ENCODE assay signal across 8 cellular contexts in the genomic region with DNA sequence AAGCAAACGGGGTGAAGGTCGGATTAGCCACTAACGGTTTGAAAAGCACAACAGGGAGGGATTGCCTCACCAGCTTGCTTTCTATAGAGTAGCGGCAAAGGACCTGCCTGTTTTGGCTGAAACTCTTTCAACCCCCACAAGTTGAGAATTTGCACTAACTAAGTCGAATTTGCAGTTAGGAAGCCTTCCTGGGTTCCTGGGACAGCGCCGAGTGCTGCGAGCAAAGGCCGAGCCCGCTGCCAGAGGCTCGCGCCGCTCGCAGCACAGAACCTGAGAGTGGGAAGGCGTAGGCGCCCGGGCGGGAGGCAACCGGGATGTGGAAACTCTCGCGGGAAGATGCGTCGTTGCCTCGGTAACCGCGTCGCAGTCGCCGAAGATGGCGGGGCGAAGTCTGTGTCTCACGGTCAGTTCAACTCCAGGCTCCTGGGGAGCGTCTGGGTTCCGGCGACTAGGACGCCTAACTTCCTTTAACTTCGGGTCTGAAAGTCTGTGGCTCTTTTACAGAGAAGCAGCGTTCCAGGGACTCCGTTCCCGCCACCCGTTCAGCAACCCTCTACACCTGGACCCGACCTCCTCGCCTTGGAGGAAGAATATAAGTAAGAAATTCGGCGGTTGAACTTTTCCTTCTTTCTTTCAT. TPM values are rescaled to one million over a fixed set of nuclear protein-coding genes. Genes with fewer than 3 reads are reported as not detected.
DNase-seq lines count a peak whose midpoint lies in the region; ATAC-seq and TF ChIP-seq lines count a peak whose summit lies in the region.

A gene (plus strand): TSS at position 352 of the 637 bp plus-strand sequence. CDS start 25 bp downstream, at position 377.

- H3K9me3 ChIP-seq in HUES6 (ENCODE audit: control insufficient read depth, insufficient read depth, low read depth, low read length) (peaks cover 12% of the 10 kb centered on the region), fibroblast of lung (ENCODE audit: control insufficient read depth, insufficient read depth, low read depth, low read length) (no peaks in the 10 kb centered on the region)

- H3K4me3 ChIP-seq in HUES6 (ENCODE audit: low read depth, low read length) = peak within 1 kb of the TSS; percentile 90
- peak within 1 kb of the TSS; percentile 56 to 90 (median 77) for H3K4me3 ChIP-seq in fibroblast of lung (replicated peaks in 1 of 4; ENCODE audit: control extremely low read depth in 1 of 4, insufficient read depth in 1 of 4, low read depth in 3 of 4, low read length in 4 of 4)

- no peaks in the 10 kb centered on the region for H3K79me2 ChIP-seq in fibroblast of lung (ENCODE audit: control insufficient read depth, insufficient read depth, low read length)

- no peak for TF ChIP-seq CTCF in fibroblast of lung (conservative IDR thresholded peaks at IDR 0.05 in 1 of 2, IDR thresholded peaks at IDR 0.05 in 1 of 2; ENCODE audit: low read depth in 1 of 2, low read length in 2 of 2)

- peaks cover 5% of the 10 kb centered on the region for H3K9me3 Mint-ChIP-seq in activated T-cell treated with anti-CD3 and anti-CD28 coated beads, Interleukin-2, amount 50 U/mL, for 4 hours
- peaks cover 0 to 9% (median 4%) of the 10 kb centered on the region in 9 donors for H3K9me3 Mint-ChIP-seq in naive thymus-derived CD8-positive, alpha-beta T cell
- H3K9me3 Mint-ChIP-seq in stimulated activated naive B cell treated with anti-CD40 and anti-IgM and Interleukin-4, amounts not matched to agents 10 μg/mL and 1 μg/mL and 100 μg/mL, for 72 hours = peaks cover 3 to 5% of the 10 kb centered on the region in 2 donors

- H3K27ac ChIP-seq in HUES6 (ENCODE audit: low read depth, low read length) (no peak within 1 kb of the TSS), fibroblast of lung (ENCODE audit: insufficient read depth, low read length) (no peak within 1 kb of the TSS)

- peak within 1 kb of the TSS; percentile 92 for H3K9ac ChIP-seq in HUES6 (ENCODE audit: low read length)
- peak within 1 kb of the TSS; percentile 33 for H3K9ac ChIP-seq in fibroblast of lung (ENCODE audit: insufficient read depth, low read length)

- H3K4me1 ChIP-seq in HUES6 (ENCODE audit: control insufficient read depth, insufficient read depth, low read length) = 0 out of 2 replicates have a peak, but pooled peaks cover 5% of the 10 kb centered on the region
- H3K4me1 ChIP-seq in fibroblast of lung (ENCODE audit: control insufficient read depth, extremely low read depth, insufficient read depth, low read length) = peaks cover 2% of the 10 kb centered on the region

- H3K36me3 Mint-ChIP-seq in activated T-cell treated with anti-CD3 and anti-CD28 coated beads, Interleukin-2, amount 50 U/mL, for 4 hours (ENCODE audit: insufficient read depth) = no peaks in the 10 kb centered on the region
- H3K36me3 Mint-ChIP-seq in naive thymus-derived CD8-positive, alpha-beta T cell = no peaks in the 10 kb centered on the region
- H3K36me3 Mint-ChIP-seq in stimulated activated naive B cell treated with anti-CD40 and anti-IgM and Interleukin-4, amounts not matched to agents 10 μg/mL and 1 μg/mL and 100 μg/mL, for 72 hours = no peaks in the 10 kb centered on the region

- H2AFZ ChIP-seq in fibroblast of lung (ENCODE audit: low read length) = peak within 1 kb of the TSS; percentile 87

- H3K36me3 ChIP-seq in HUES6 (ENCODE audit: control insufficient read depth, insufficient read depth, low read length) (no peaks in the 10 kb centered on the region), fibroblast of lung (ENCODE audit: control insufficient read depth, insufficient read depth, low read length) (no peaks in the 10 kb centered on the region)

- peaks cover 34% of the 10 kb centered on the region for H3K27me3 Mint-ChIP-seq in activated T-cell treated with anti-CD3 and anti-CD28 coated beads, Interleukin-2, amount 50 U/mL, for 4 hours (ENCODE audit: low read depth)
- H3K27me3 Mint-ChIP-seq in naive thymus-derived CD8-positive, alpha-beta T cell = peaks cover 14 to 63% (median 29%) of the 10 kb centered on the region in 5 donors
- peaks cover 10 to 20% of the 10 kb centered on the region in 2 donors for H3K27me3 Mint-ChIP-seq in stimulated activated naive B cell treated with anti-CD40 and anti-IgM and Interleukin-4, amounts not matched to agents 10 μg/mL and 1 μg/mL and 100 μg/mL, for 72 hours

- POLR2A ChIA-PET in naive thymus-derived CD8-positive, alpha-beta T cell (lab: Charles Lee) = no interaction called here

- no peaks in the 10 kb centered on the region for H3K27me3 ChIP-seq in HUES6 (ENCODE audit: control insufficient read depth, insufficient read depth, low read length)
- no peaks in the 10 kb centered on the region for H3K27me3 ChIP-seq in fibroblast of lung (ENCODE audit: control insufficient read depth, insufficient read depth, low read length)

- DNase-seq in DMS 273 treated with DMSO at 0.1 percent for 48 hours (lab: John Stamatoyannopoulos, UW) = peak; percentile 59
- DNase-seq in OCI-M1 (lab: John Stamatoyannopoulos, UW) = peak; percentile 92
- DNase-seq in activated T-cell treated with anti-CD3 and anti-CD28 coated beads, Interleukin-2, amount 50 U/mL, for 4 hours = peak; percentile 53
- peak; percentile 83 to 86 for DNase-seq in fibroblast of lung (ENCODE audit: low read depth in 2 of 2)
- DNase-seq in naive thymus-derived CD8-positive, alpha-beta T cell = peak; percentile 42 to 77 (median 54)
- DNase-seq in stimulated activated naive B cell treated with anti-CD40 and anti-IgM and Interleukin-4, amounts not matched to agents 10 μg/mL and 1 μg/mL and 100 μg/mL, for 72 hours = peak; percentile 82

- ATAC-seq in GM21515 (IDR thresholded peaks at IDR 0.05; ENCODE audit: unreplicated experiment) = peak; percentile 90
- ATAC-seq in activated T-cell treated with anti-CD3 and anti-CD28 coated beads, Interleukin-2, amount 50 U/mL, for 4 hours = peak; percentile 95 to 97
- ATAC-seq in naive thymus-derived CD8-positive, alpha-beta T cell = peak; percentile 92 to 96
- peak; percentile 99 for ATAC-seq in stimulated activated naive B cell treated with anti-CD40 and anti-IgM and Interleukin-4, amounts not matched to agents 10 μg/mL and 1 μg/mL and 100 μg/mL, for 72 hours (replicated peaks)

- peak within 1 kb of the TSS; percentile 83 for H3K4me3 Mint-ChIP-seq in activated T-cell treated with anti-CD3 and anti-CD28 coated beads, Interleukin-2, amount 50 U/mL, for 4 hours
- H3K4me3 Mint-ChIP-seq in naive thymus-derived CD8-positive, alpha-beta T cell = peak within 1 kb of the TSS; percentile 79 to 93 (median 88)
- H3K4me3 Mint-ChIP-seq in stimulated activated naive B cell treated with anti-CD40 and anti-IgM and Interleukin-4, amounts not matched to agents 10 μg/mL and 1 μg/mL and 100 μg/mL, for 72 hours = peak within 1 kb of the TSS; percentile 91 to 98

- H4K20me1 ChIP-seq in fibroblast of lung (ENCODE audit: control insufficient read depth, extremely low read depth, insufficient read depth, low read length) = no peaks in the 10 kb centered on the region

- peak within 1 kb of the TSS in 6 of 10 donors; percentile 7 to 56 (median 26) for H3K27ac Mint-ChIP-seq in naive thymus-derived CD8-positive, alpha-beta T cell
- peak within 1 kb of the TSS; percentile 88 for H3K27ac Mint-ChIP-seq in stimulated activated naive B cell treated with anti-CD40 and anti-IgM and Interleukin-4, amounts not matched to agents 10 μg/mL and 1 μg/mL and 100 μg/mL, for 72 hours

- peaks cover 13% of the 10 kb centered on the region for H3K4me1 Mint-ChIP-seq in activated T-cell treated with anti-CD3 and anti-CD28 coated beads, Interleukin-2, amount 50 U/mL, for 4 hours (ENCODE audit: low read depth)
- H3K4me1 Mint-ChIP-seq in naive thymus-derived CD8-positive, alpha-beta T cell = peaks cover 9 to 17% (median 16%) of the 10 kb centered on the region in 4 donors
- H3K4me1 Mint-ChIP-seq in stimulated activated naive B cell treated with anti-CD40 and anti-IgM and Interleukin-4, amounts not matched to agents 10 μg/mL and 1 μg/mL and 100 μg/mL, for 72 hours = peaks cover 8 to 17% of the 10 kb centered on the region in 2 donors

- H3K4me2 ChIP-seq in fibroblast of lung (ENCODE audit: extremely low read depth, insufficient read depth, low read length) = peak within 1 kb of the TSS; percentile 99

RNA-seq across cellular contexts. Expression of the gene that starts here (rescaled TPM):
- 1 to 10 TPM in 1 of 3 donors, under 1 TPM in 2; 0.63 to 1.1 (median 0.94) TPM for total RNA-seq in activated T-cell treated with anti-CD3 and anti-CD28 coated beads, Interleukin-2, amount 50 U/mL, for 4 hours
- total RNA-seq in fibroblast of lung = 3.3 and 4.5 TPM in 2 replicates
- 1.3 and 2.2 TPM in 2 replicates for polyA plus RNA-seq in fibroblast of lung
- 1.3 and 1.8 TPM in 2 replicates for polyA plus RNA-seq in fibroblast of lung (2012)
- 0.78 TPM in 1 of 2 replicates, not detected in the other for polyA minus RNA-seq in fibroblast of lung (ENCODE audit: low replicate concordance)
- total RNA-seq in naive thymus-derived CD8-positive, alpha-beta T cell = 1 to 10 TPM; 3.0 to 3.8 TPM
- under 1 TPM; 0.16 to 0.94 (median 0.75) TPM for polyA plus RNA-seq in naive thymus-derived CD8-positive, alpha-beta T cell
